ENCODE assay signal across 18 cellular contexts in genomic region chr7:40880581-40880980, GRCh38.
DNase-seq lines count a peak whose midpoint lies in the region; ATAC-seq, FAIRE-seq and TF ChIP-seq lines count a peak whose summit lies in the region.
"Had no signal": no experiment of that assay in that cellular context is flagged by ENCODE, and none has a peak within 500 bp of the region (broad histone marks: within the 10 kb centered on the region; RNA-seq: fewer than 3 reads in every experiment).

No MANE protein-coding gene starts in this region.

- FAIRE-seq in astrocyte (lab: Jason Lieb, UNC), result peak; percentile 66
- no peak for FAIRE-seq in H54 (lab: Jason Lieb, UNC)
- FAIRE-seq: A549, H1 had no signal

- H3K4me1 ChIP-seq in astrocyte (ENCODE audit: insufficient read depth, low read length), result peaks cover 10% of the 10 kb centered on the region
- H3K4me1 ChIP-seq in fibroblast of lung (ENCODE audit: control insufficient read depth, extremely low read depth, insufficient read depth, low read length), result peaks cover 2% of the 10 kb centered on the region
- H3K4me1 ChIP-seq: A549, Caco-2 had no signal

- 0 out of 2 replicates have a peak, but pooled peaks cover 4% of the 10 kb centered on the region for H3K36me3 Mint-ChIP-seq in HFFc6 (ENCODE audit: low read depth)
- H3K36me3 Mint-ChIP-seq in astrocyte (ENCODE audit: low read depth, unreplicated experiment), result peaks cover 3% of the 10 kb centered on the region
- no peaks in the 10 kb centered on the region for H3K36me3 Mint-ChIP-seq in activated CD8-positive, alpha-beta T cell treated with anti-CD3 and anti-CD28 coated beads for 36 hours (ENCODE audit: low read depth)

- TF ChIP-seq CTCF in HFFc6 (IDR thresholded peaks at IDR 0.05) (no peak), astrocyte (IDR thresholded peaks at IDR 0.05; ENCODE audit: insufficient read depth, low read depth, low read length) (no peak), fibroblast of lung (conservative IDR thresholded peaks at IDR 0.05 in 1 of 2, IDR thresholded peaks at IDR 0.05 in 1 of 2; ENCODE audit: low read depth in 1 of 2, low read length in 2 of 2) (no peak)
- no peak for TF ChIP-seq CTCF in activated CD8-positive, alpha-beta T cell treated with anti-CD3 and anti-CD28 coated beads for 36 hours (IDR thresholded peaks at IDR 0.05)

- H2AFZ ChIP-seq in astrocyte (ENCODE audit: low read depth, low read length) (no peak overlapping the region), fibroblast of lung (ENCODE audit: low read length) (no peak overlapping the region)

- POLR2A ChIA-PET in activated CD8-positive, alpha-beta T cell treated with anti-CD3 and anti-CD28 coated beads for 36 hours (lab: Charles Lee), result no interaction called here

- H3K4me3 ChIP-seq in astrocyte (ENCODE audit: insufficient read depth, low read depth, low read length) (no peak overlapping the region), fibroblast of lung (replicated peaks in 1 of 4; ENCODE audit: control extremely low read depth in 1 of 4, insufficient read depth in 1 of 4, low read depth in 3 of 4, low read length in 4 of 4) (no peak overlapping the region)
- H3K4me3 ChIP-seq: A549, SJSA1 had no signal

- CTCF ChIA-PET in activated CD8-positive, alpha-beta T cell treated with anti-CD3 and anti-CD28 coated beads for 36 hours (lab: Charles Lee), result no interaction called here

- no peaks in the 10 kb centered on the region for H3K36me3 ChIP-seq in astrocyte (ENCODE audit: insufficient read depth, low read length)
- H3K36me3 ChIP-seq in fibroblast of lung (ENCODE audit: control insufficient read depth, insufficient read depth, low read length), result no peaks in the 10 kb centered on the region
- H3K36me3 ChIP-seq: SJSA1 had no signal

- no peaks in the 10 kb centered on the region for H3K27me3 ChIP-seq in astrocyte (ENCODE audit: insufficient read depth, low read length)
- H3K27me3 ChIP-seq in fibroblast of lung (ENCODE audit: control insufficient read depth, insufficient read depth, low read length), result no peaks in the 10 kb centered on the region
- H3K27me3 ChIP-seq: SJSA1 had no signal

- H3K27me3 Mint-ChIP-seq in HFFc6 (ENCODE audit: insufficient read depth) (no peaks in the 10 kb centered on the region), astrocyte (ENCODE audit: low read depth, unreplicated experiment) (peaks cover 5% of the 10 kb centered on the region)
- no peaks in the 10 kb centered on the region for H3K27me3 Mint-ChIP-seq in activated CD8-positive, alpha-beta T cell treated with anti-CD3 and anti-CD28 coated beads for 36 hours

- H3K4me1 Mint-ChIP-seq in HFFc6 (ENCODE audit: low read depth), result peaks cover 31% of the 10 kb centered on the region
- peaks cover 2% of the 10 kb centered on the region for H3K4me1 Mint-ChIP-seq in astrocyte (ENCODE audit: low read depth, unreplicated experiment)
- no peaks in the 10 kb centered on the region for H3K4me1 Mint-ChIP-seq in activated CD8-positive, alpha-beta T cell treated with anti-CD3 and anti-CD28 coated beads for 36 hours (ENCODE audit: low read depth)

- no peak overlapping the region for H3K27ac ChIP-seq in astrocyte (ENCODE audit: low read depth, low read length)
- no peak overlapping the region for H3K27ac ChIP-seq in fibroblast of lung (ENCODE audit: insufficient read depth, low read length)
- H3K27ac ChIP-seq: A549, RWPE1, SJSA1 had no signal

- H3K9me3 ChIP-seq in astrocyte (ENCODE audit: insufficient read depth, low read depth, low read length) (no peaks in the 10 kb centered on the region), fibroblast of lung (ENCODE audit: control insufficient read depth, insufficient read depth, low read depth, low read length) (no peaks in the 10 kb centered on the region)
- H3K9me3 ChIP-seq: Caco-2, SJSA1 had no signal

- no peak overlapping the region for H3K4me3 Mint-ChIP-seq in HFFc6
- H3K4me3 Mint-ChIP-seq in astrocyte (ENCODE audit: unreplicated experiment), result no peak overlapping the region
- no peak overlapping the region for H3K4me3 Mint-ChIP-seq in activated CD8-positive, alpha-beta T cell treated with anti-CD3 and anti-CD28 coated beads for 36 hours

- H3K9ac ChIP-seq in astrocyte (ENCODE audit: low read length), result no peak overlapping the region
- H3K9ac ChIP-seq in fibroblast of lung (ENCODE audit: insufficient read depth, low read length), result no peak overlapping the region

- H4K20me1 ChIP-seq in astrocyte (ENCODE audit: insufficient read depth, low read length) (no peaks in the 10 kb centered on the region), fibroblast of lung (ENCODE audit: control insufficient read depth, extremely low read depth, insufficient read depth, low read length) (no peaks in the 10 kb centered on the region)

- ATAC-seq in GM21825 (IDR thresholded peaks at IDR 0.05; ENCODE audit: unreplicated experiment), result no peak
- no peak for ATAC-seq in activated CD8-positive, alpha-beta T cell treated with anti-CD3 and anti-CD28 coated beads for 36 hours
- ATAC-seq: A549 had no signal

- TF ChIP-seq POLR2A in H54 (IDR thresholded peaks at IDR 0.05; ENCODE audit: low read depth, low read length), result no peak

- H3K79me2 ChIP-seq in astrocyte (ENCODE audit: insufficient read depth, low read length) (no peaks in the 10 kb centered on the region), fibroblast of lung (ENCODE audit: control insufficient read depth, insufficient read depth, low read length) (no peaks in the 10 kb centered on the region)

- H3K4me2 ChIP-seq in astrocyte (ENCODE audit: low read length) (no peak overlapping the region), fibroblast of lung (ENCODE audit: extremely low read depth, insufficient read depth, low read length) (no peak overlapping the region)
- H3K4me2 ChIP-seq: A549 had no signal

- H3K27ac Mint-ChIP-seq in HFFc6, result no peak overlapping the region
- no peak overlapping the region for H3K27ac Mint-ChIP-seq in astrocyte (ENCODE audit: unreplicated experiment)
- H3K27ac Mint-ChIP-seq in activated CD8-positive, alpha-beta T cell treated with anti-CD3 and anti-CD28 coated beads for 36 hours, result no peak overlapping the region

- H3K9me3 Mint-ChIP-seq in HFFc6 (no peaks in the 10 kb centered on the region), astrocyte (ENCODE audit: unreplicated experiment) (no peaks in the 10 kb centered on the region)
- H3K9me3 Mint-ChIP-seq in activated CD8-positive, alpha-beta T cell treated with anti-CD3 and anti-CD28 coated beads for 36 hours, result no peaks in the 10 kb centered on the region

- DNase-seq in HFFc6 (peak; percentile 43), astrocyte (ENCODE audit: low read depth) (peak; percentile 48), fibroblast of lung (ENCODE audit: low read depth in 2 of 2) (peak; percentile 56 to 65), myocyte (ENCODE audit: low read depth) (peak; percentile 27), NCI-H226 (no peak), H54 (ENCODE audit: insufficient read length, low spot score) (no peak)
- no peak for DNase-seq in activated CD8-positive, alpha-beta T cell treated with anti-CD3 and anti-CD28 coated beads for 36 hours
- DNase-seq: AML-193, Caco-2, NCI-H1105 treated with DMSO at 0.1 percent for 48 hours, NCI-H187, NCI-H2171, NCI-H82 had no signal

- intact Hi-C loops in activated CD8-positive, alpha-beta T cell treated with anti-CD3 and anti-CD28 coated beads for 36 hours (cut with micrococcal nuclease), result no loop called here

Comparison
In these comparisons a context has a peak if more than half of its experiments do, and no peak if none do; other contexts are left out.
1. DNase-seq: peak in HFFc6 (single experiment), astrocyte (single experiment), fibroblast of lung (2 of 2) and myocyte (single experiment); none in NCI-H226 (single experiment), H54 (single experiment) and activated CD8-positive, alpha-beta T cell treated with anti-CD3 and anti-CD28 coated beads for 36 hours (single experiment).